11 cellular contexts compared by ENCODE assay signal in genomic region chr3:71210257-71211002, GRCh38.
DNase-seq lines count a peak whose midpoint lies in the region; ATAC-seq and TF ChIP-seq lines count a peak whose summit lies in the region.
"Had no signal": no experiment of that assay in that cellular context is flagged by ENCODE, and none has a peak within 500 bp of the region (broad histone marks: within the 10 kb centered on the region; RNA-seq: fewer than 3 reads in every experiment).

No MANE protein-coding gene starts in this region.

- H3K36me3 Mint-ChIP-seq in activated T-cell treated with anti-CD3 and anti-CD28 coated beads, Interleukin-2, amount 50 U/mL, for 72 hours (ENCODE audit: insufficient read depth in 2 of 2) = no peaks in the 10 kb centered on the region
- H3K36me3 Mint-ChIP-seq in chondrocyte (ENCODE audit: low read depth) = no peaks in the 10 kb centered on the region

- H3K27ac ChIP-seq in mesodermal cell (ENCODE audit: low read depth, low read length, severe bottlenecking) = peak overlapping the region; percentile 43
- H3K27ac ChIP-seq in urinary bladder (ENCODE audit: low read depth) = peak overlapping the region; percentile 78

- peak overlapping the region; percentile 29 for H3K27ac Mint-ChIP-seq in activated T-cell treated with anti-CD3 and anti-CD28 coated beads, Interleukin-2, amount 50 U/mL, for 72 hours
- peak overlapping the region; percentile 90 for H3K27ac Mint-ChIP-seq in chondrocyte (ENCODE audit: unreplicated experiment)

- peak; percentile 44 for TF ChIP-seq CTCF in chondrocyte (IDR thresholded peaks at IDR 0.05)

- H3K9me3 ChIP-seq in mesodermal cell (ENCODE audit: control insufficient read depth, low read length) = no peaks in the 10 kb centered on the region

- no peaks in the 10 kb centered on the region for H3K36me3 ChIP-seq in mesodermal cell (ENCODE audit: control insufficient read depth, insufficient read depth, low read length)
- no peaks in the 10 kb centered on the region for H3K36me3 ChIP-seq in urinary bladder (ENCODE audit: insufficient read depth)

- H3K27me3 Mint-ChIP-seq in activated T-cell treated with anti-CD3 and anti-CD28 coated beads, Interleukin-2, amount 50 U/mL, for 72 hours (ENCODE audit: low read depth) = no peaks in the 10 kb centered on the region
- no peaks in the 10 kb centered on the region for H3K27me3 Mint-ChIP-seq in chondrocyte (ENCODE audit: low read depth)

- peak overlapping the region; percentile 50 to 61 for H3K4me3 Mint-ChIP-seq in activated T-cell treated with anti-CD3 and anti-CD28 coated beads, Interleukin-2, amount 50 U/mL, for 72 hours
- H3K4me3 Mint-ChIP-seq in chondrocyte (ENCODE audit: unreplicated experiment) = peak overlapping the region; percentile 8

- WGBS in mesodermal cell (ENCODE audit: insufficient coverage in 2 of 2), 2 experiments = 52% methylated on average over 2 of the region's 4 CpGs; no CpG with 5 or more reads in 1 of the 2 experiments
- 41% methylated on average over 4 of the region's 4 CpGs for WGBS in urinary bladder

- peaks cover 0 to 4% of the 10 kb centered on the region in 2 donors for H3K9me3 Mint-ChIP-seq in activated T-cell treated with anti-CD3 and anti-CD28 coated beads, Interleukin-2, amount 50 U/mL, for 72 hours
- no peaks in the 10 kb centered on the region for H3K9me3 Mint-ChIP-seq in chondrocyte (ENCODE audit: low read depth)

- H3K4me1 ChIP-seq in mesodermal cell (ENCODE audit: control insufficient read depth, insufficient read depth, low read length, poor library complexity, severe bottlenecking) (peaks cover 31% of the 10 kb centered on the region), urinary bladder (ENCODE audit: insufficient read depth) (peaks cover 1% of the 10 kb centered on the region)

- no peak for DNase-seq in activated T-cell treated with anti-CD3 and anti-CD28 coated beads, Interleukin-2, amount 50 U/mL, for 72 hours
- DNase-seq in activated T-cell treated with anti-CD3 and anti-CD28 coated beads, Interleukin-2, amount 50 U/mL, for 48 hours = no peak
- DNase-seq in chondrocyte (ENCODE audit: low spot score) = no peak
- no peak for DNase-seq in mesenteric fat pad (ENCODE audit: low spot score)
- DNase-seq in D341Med (ENCODE audit: low spot score) = no peak
- DNase-seq: NCI-H524 treated with DMSO at 0.1 percent for 48 hours, retina had no signal

- peaks cover 89% of the 10 kb centered on the region for H3K4me1 Mint-ChIP-seq in activated T-cell treated with anti-CD3 and anti-CD28 coated beads, Interleukin-2, amount 50 U/mL, for 72 hours (ENCODE audit: low read depth)
- peaks cover 61% of the 10 kb centered on the region for H3K4me1 Mint-ChIP-seq in chondrocyte (ENCODE audit: low read depth)

- no peak overlapping the region for H3K4me3 ChIP-seq in mesodermal cell (ENCODE audit: extremely low read depth, insufficient read depth, low read length, poor library complexity, severe bottlenecking)
- no peak overlapping the region for H3K4me3 ChIP-seq in urinary bladder (ENCODE audit: low read depth, low read length)

- peak in 1 of 2 donors; percentile 29 for ATAC-seq in activated T-cell treated with anti-CD3 and anti-CD28 coated beads, Interleukin-2, amount 50 U/mL, for 72 hours (replicated peaks in 1 of 2)
- no peak for ATAC-seq in HG02610 (IDR thresholded peaks at IDR 0.05; ENCODE audit: unreplicated experiment)
- ATAC-seq: HCT116 had no signal
